Comparison of ENCODE assay signal across 10 cellular contexts in genomic region chr5:53777864-53778618, GRCh38.
DNase-seq lines count a peak whose midpoint lies in the region; ATAC-seq and TF ChIP-seq lines count a peak whose summit lies in the region.
"Had no signal": no experiment of that assay in that cellular context is flagged by ENCODE, and none has a peak within 500 bp of the region (broad histone marks: within the 10 kb centered on the region; RNA-seq: fewer than 3 reads in every experiment).

No MANE protein-coding gene starts in this region.

- ATAC-seq in GM18870 (IDR thresholded peaks at IDR 0.05; ENCODE audit: unreplicated experiment) (peak; percentile 71), GM21447 (IDR thresholded peaks at IDR 0.05; ENCODE audit: unreplicated experiment) (peak; percentile 79), HG03342 (IDR thresholded peaks at IDR 0.05; ENCODE audit: unreplicated experiment) (peak; percentile 61)
- ATAC-seq: natural killer cell had no signal

- DNase-seq in fibroblast of peridontal ligament (ENCODE audit: extremely low read depth) (peak; percentile 30), ecto neural progenitor cell (ENCODE audit: low spot score) (no peak), caudate nucleus (lab: John Stamatoyannopoulos, UW) (no peak), GM13976 (ENCODE audit: low spot score) (no peak)
- no peak for DNase-seq in stimulated activated naive CD4-positive, alpha-beta T cell treated with Interleukin-2 at 50 U/mL for 16 hours (lab: John Stamatoyannopoulos, UW)
- DNase-seq: DND-41, natural killer cell had no signal

- no peak for TF ChIP-seq CTCF in GM13976 (IDR thresholded peaks at IDR 0.05; ENCODE audit: borderline replicate concordance, control extremely low read depth, extremely low read depth, insufficient read depth, missing control alignments)

- no peak overlapping the region for H3K27ac ChIP-seq in caudate nucleus (ENCODE audit: low read depth, low read length)

- in situ Hi-C loops in GM13976 (cut with MboI; ENCODE audit: low sequenced_read_pairs, unreplicated experiment): no loop called here
